Comparison of ENCODE assay signal across 37 cellular contexts in the genomic region with DNA sequence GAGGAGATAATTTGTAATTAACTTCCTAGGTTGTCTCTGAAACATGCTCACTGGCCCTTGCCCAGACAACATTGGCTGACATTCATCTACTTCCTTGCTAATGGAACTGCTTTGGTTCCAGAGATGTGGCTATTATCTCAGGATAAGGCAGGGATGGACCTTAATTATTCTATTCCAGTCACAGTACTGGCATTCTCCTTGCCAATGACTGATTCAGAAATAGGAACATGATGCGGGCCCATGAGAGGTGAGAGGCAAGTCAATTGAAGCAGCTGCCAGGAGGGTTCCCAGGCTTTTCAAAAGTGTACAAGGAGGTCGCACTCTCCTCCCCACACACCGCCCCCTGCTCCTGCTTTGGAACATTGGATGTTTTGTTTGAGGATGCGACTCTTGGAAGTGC.
"Had no signal": no experiment of that assay in that cellular context is flagged by ENCODE, and none has a peak within 500 bp of the region (broad histone marks: within the 10 kb centered on the region; RNA-seq: fewer than 3 reads in every experiment).

No MANE protein-coding gene starts in this region.

- H3K27me3 ChIP-seq: brain microvascular endothelial cell, MG63, Peyer's patch had no signal

- H3K36me3 Mint-ChIP-seq: activated naive CD8-positive, alpha-beta T cell treated with anti-CD3 and anti-CD28 coated beads for 36 hours had no signal

- H3K4me3 ChIP-seq: MG63, Peyer's patch had no signal

- H3K4me1 ChIP-seq: Peyer's patch had no signal

- H3K36me3 ChIP-seq: brain microvascular endothelial cell, MG63, Peyer's patch, WERI-Rb-1 had no signal

- DNase-seq: activated CD4-positive, alpha-beta T cell treated with anti-CD3 and anti-CD28 coated beads, Interleukin-2, amount 10 ng/mL, durations not matched to agents 24 days and 14 days; activated CD4-positive, alpha-beta T cell treated with anti-CD3 and anti-CD28 coated beads, Interleukin-2, amount 50 U/mL, for 4 hours; activated CD4-positive, CD25-positive, alpha-beta regulatory T cell; activated CD8-positive, alpha-beta T cell treated with anti-CD3 and anti-CD28 coated beads for 36 hours; activated effector memory CD4-positive, alpha-beta T cell treated with anti-CD3 and anti-CD28 coated beads, Interleukin-2, amount 50 U/mL, for 16 hours; activated naive CD4-positive, alpha-beta T cell; activated naive CD4-positive, alpha-beta T cell treated with anti-CD3 and anti-CD28 coated beads, Interleukin-2, amount 50 U/mL, for 16 hours; activated naive CD8-positive, alpha-beta T cell treated with anti-CD3 and anti-CD28 coated beads for 36 hours; activated T-cell treated with anti-CD3 and anti-CD28 coated beads, Interleukin-2, amount 50 U/mL, for 1 hour; activated T-cell treated with anti-CD3 and anti-CD28 coated beads, Interleukin-2, amount 50 U/mL, for 72 hours; amniotic stem cell; aorta; brain microvascular endothelial cell; Kasumi-1; KG1; MG63; NCI-H1048; NCI-H1105 treated with DMSO at 0.1 percent for 48 hours; NCI-H1436; NCI-H1694; NCI-H1930; NCI-H2081 treated with DMSO at 0.1 percent for 48 hours; NCI-H226; NCI-H510A; NCI-H526; NCI-H748 treated with DMSO at 0.1 percent for 48 hours; NK-92 treated with Interleukin-12 subunit alpha and Interleukin-12 subunit beta, amount 100 ng/mL, for 24 hours; PC-3; Peyer's patch; RPMI8226; SW 1271; T-helper 1 cell; T-helper 2 cell; T-helper 9 cell; WERI-Rb-1 had no signal

- H3K9me3 Mint-ChIP-seq: activated CD4-positive, alpha-beta T cell treated with anti-CD3 and anti-CD28 coated beads, Interleukin-2, amount 10 ng/mL, durations not matched to agents 24 days and 14 days; activated CD8-positive, alpha-beta T cell treated with anti-CD3 and anti-CD28 coated beads for 36 hours; activated naive CD8-positive, alpha-beta T cell treated with anti-CD3 and anti-CD28 coated beads for 36 hours; activated T-cell treated with anti-CD3 and anti-CD28 coated beads, Interleukin-2, amount 50 U/mL, for 72 hours; activated T-helper 17 cell treated with anti-CD3 and anti-CD28 coated beads, Interleukin-2, amount 50 U/mL, for 72 hours; central memory CD8-positive, alpha-beta T cell had no signal

- H3K27ac ChIP-seq: brain microvascular endothelial cell, Peyer's patch, WERI-Rb-1 had no signal

- H3K4me1 Mint-ChIP-seq: activated CD4-positive, alpha-beta T cell treated with anti-CD3 and anti-CD28 coated beads, Interleukin-2, amount 10 ng/mL, durations not matched to agents 24 days and 14 days; activated naive CD8-positive, alpha-beta T cell treated with anti-CD3 and anti-CD28 coated beads for 36 hours; activated T-helper 17 cell treated with anti-CD3 and anti-CD28 coated beads, Interleukin-2, amount 50 U/mL, for 72 hours; central memory CD8-positive, alpha-beta T cell had no signal

- H3K4me3 Mint-ChIP-seq: activated CD4-positive, alpha-beta T cell treated with anti-CD3 and anti-CD28 coated beads, Interleukin-2, amount 10 ng/mL, durations not matched to agents 24 days and 14 days; activated CD8-positive, alpha-beta T cell treated with anti-CD3 and anti-CD28 coated beads for 36 hours; activated naive CD8-positive, alpha-beta T cell treated with anti-CD3 and anti-CD28 coated beads for 36 hours; activated T-cell treated with anti-CD3 and anti-CD28 coated beads, Interleukin-2, amount 50 U/mL, for 72 hours; activated T-helper 17 cell treated with anti-CD3 and anti-CD28 coated beads, Interleukin-2, amount 50 U/mL, for 72 hours; central memory CD8-positive, alpha-beta T cell had no signal

- H3K27ac Mint-ChIP-seq: activated CD4-positive, alpha-beta T cell treated with anti-CD3 and anti-CD28 coated beads, Interleukin-2, amount 10 ng/mL, durations not matched to agents 24 days and 14 days; activated CD8-positive, alpha-beta T cell treated with anti-CD3 and anti-CD28 coated beads for 36 hours; activated naive CD8-positive, alpha-beta T cell treated with anti-CD3 and anti-CD28 coated beads for 36 hours; activated T-cell treated with anti-CD3 and anti-CD28 coated beads, Interleukin-2, amount 50 U/mL, for 72 hours; activated T-helper 17 cell treated with anti-CD3 and anti-CD28 coated beads, Interleukin-2, amount 50 U/mL, for 72 hours had no signal

- ATAC-seq: activated CD8-positive, alpha-beta T cell treated with anti-CD3 and anti-CD28 coated beads for 36 hours; activated T-cell treated with anti-CD3 and anti-CD28 coated beads, Interleukin-2, amount 50 U/mL, for 72 hours; activated T-helper 17 cell treated with anti-CD3 and anti-CD28 coated beads, Interleukin-2, amount 50 U/mL, for 72 hours; PC-3 had no signal

- H3K9me3 ChIP-seq: MG63, Peyer's patch had no signal

- H3K27me3 Mint-ChIP-seq: activated CD4-positive, alpha-beta T cell treated with anti-CD3 and anti-CD28 coated beads, Interleukin-2, amount 10 ng/mL, durations not matched to agents 24 days and 14 days; activated CD8-positive, alpha-beta T cell treated with anti-CD3 and anti-CD28 coated beads for 36 hours; activated naive CD8-positive, alpha-beta T cell treated with anti-CD3 and anti-CD28 coated beads for 36 hours; activated T-helper 17 cell treated with anti-CD3 and anti-CD28 coated beads, Interleukin-2, amount 50 U/mL, for 72 hours; central memory CD8-positive, alpha-beta T cell had no signal
